29 cellular contexts compared by ENCODE assay signal in genomic region chrX:154660506-154660905, GRCh38. TPM values are rescaled to one million over a fixed set of nuclear protein-coding genes. Genes with fewer than 3 reads are reported as not detected.
"Had no signal": no experiment of that assay in that cellular context is flagged by ENCODE, and none has a peak within 500 bp of the region (broad histone marks: within the 10 kb centered on the region; RNA-seq: fewer than 3 reads in every experiment).

No MANE protein-coding gene starts in this region.

- H3K36me3 Mint-ChIP-seq: activated CD4-positive, alpha-beta memory T cell treated with anti-CD3 and anti-CD28 coated beads for 36 hours; activated naive CD8-positive, alpha-beta T cell had no signal

- ATAC-seq: activated CD4-positive, alpha-beta T cell treated with anti-CD3 and anti-CD28 coated beads for 36 hours; activated CD8-positive, alpha-beta T cell treated with anti-CD3 and anti-CD28 coated beads, Interleukin-2, amount 10 ng/mL, durations not matched to agents 7 days and 5 days; body of pancreas; effector memory CD8-positive, alpha-beta T cell; gastroesophageal sphincter; heart right ventricle had no signal

- H3K9me3 Mint-ChIP-seq: activated CD4-positive, alpha-beta memory T cell treated with anti-CD3 and anti-CD28 coated beads for 36 hours; activated CD4-positive, alpha-beta T cell treated with anti-CD3 and anti-CD28 coated beads, Interleukin-2, amount 10 ng/mL, durations not matched to agents 24 days and 14 days; effector memory CD8-positive, alpha-beta T cell had no signal

- H3K27me3 Mint-ChIP-seq: activated CD4-positive, alpha-beta memory T cell treated with anti-CD3 and anti-CD28 coated beads for 36 hours; activated CD4-positive, alpha-beta T cell treated with anti-CD3 and anti-CD28 coated beads for 36 hours; activated CD4-positive, alpha-beta T cell treated with anti-CD3 and anti-CD28 coated beads, Interleukin-2, amount 10 ng/mL, durations not matched to agents 24 days and 14 days; activated naive CD8-positive, alpha-beta T cell; effector memory CD8-positive, alpha-beta T cell had no signal

- H3K4me3 Mint-ChIP-seq: activated CD4-positive, alpha-beta memory T cell treated with anti-CD3 and anti-CD28 coated beads for 36 hours; activated CD4-positive, alpha-beta T cell treated with anti-CD3 and anti-CD28 coated beads for 36 hours; activated CD4-positive, alpha-beta T cell treated with anti-CD3 and anti-CD28 coated beads, Interleukin-2, amount 10 ng/mL, durations not matched to agents 24 days and 14 days; activated CD8-positive, alpha-beta T cell treated with anti-CD3 and anti-CD28 coated beads, Interleukin-2, amount 10 ng/mL, durations not matched to agents 7 days and 5 days; activated naive CD8-positive, alpha-beta T cell; effector memory CD8-positive, alpha-beta T cell had no signal

- H3K27ac Mint-ChIP-seq: activated CD4-positive, alpha-beta memory T cell treated with anti-CD3 and anti-CD28 coated beads for 36 hours; activated CD4-positive, alpha-beta T cell treated with anti-CD3 and anti-CD28 coated beads for 36 hours; activated CD4-positive, alpha-beta T cell treated with anti-CD3 and anti-CD28 coated beads, Interleukin-2, amount 10 ng/mL, durations not matched to agents 24 days and 14 days; activated CD8-positive, alpha-beta T cell treated with anti-CD3 and anti-CD28 coated beads, Interleukin-2, amount 10 ng/mL, durations not matched to agents 7 days and 5 days; activated naive CD8-positive, alpha-beta T cell; effector memory CD8-positive, alpha-beta T cell had no signal

- DNase-seq: activated CD4-positive, alpha-beta memory T cell treated with anti-CD3 and anti-CD28 coated beads for 36 hours; activated CD4-positive, alpha-beta T cell treated with anti-CD3 and anti-CD28 coated beads for 36 hours; activated CD4-positive, alpha-beta T cell treated with anti-CD3 and anti-CD28 coated beads, Interleukin-2, amount 10 ng/mL, durations not matched to agents 24 days and 14 days; activated CD4-positive, CD25-positive, alpha-beta regulatory T cell; activated CD4-positive, CD25-positive, alpha-beta regulatory T cell treated with anti-CD3 and anti-CD28 coated beads, Interleukin-2, amount 50 U/mL, for 72 hours; activated CD8-positive, alpha-beta T cell treated with anti-CD3 and anti-CD28 coated beads, Interleukin-2, amount 10 ng/mL, durations not matched to agents 7 days and 5 days; activated effector memory CD4-positive, alpha-beta T cell treated with Interleukin-2 at 50 U/mL for 16 hours; activated gamma-delta T cell treated with Interleukin-2 at 50 U/mL for 16 hours; activated naive CD4-positive, alpha-beta T cell treated with anti-CD3 and anti-CD28 coated beads, Interleukin-2, amount 50 U/mL, for 16 hours; activated naive CD4-positive, alpha-beta T cell treated with Interleukin-2 at 50 U/mL for 16 hours; activated T-cell treated with anti-CD3 and anti-CD28 coated beads, Interleukin-2, amount 50 U/mL, for 48 hours; amygdala; aorta; body of pancreas; caudate nucleus; cortex of kidney; dermis blood vessel endothelial cell; effector CD4-positive, alpha-beta T cell; effector memory CD8-positive, alpha-beta T cell; esophagus squamous epithelium; foreskin melanocyte; heart right ventricle had no signal

RNA-seq across cellular contexts. Expression of gene CTAG2, which starts 7.1 kb away (rescaled TPM):
- total RNA-seq: activated CD4-positive, alpha-beta memory T cell treated with anti-CD3 and anti-CD28 coated beads for 36 hours; activated CD4-positive, alpha-beta T cell treated with anti-CD3 and anti-CD28 coated beads for 36 hours; activated CD4-positive, alpha-beta T cell treated with anti-CD3 and anti-CD28 coated beads, Interleukin-2, amount 10 ng/mL, durations not matched to agents 24 days and 14 days; activated CD8-positive, alpha-beta T cell treated with anti-CD3 and anti-CD28 coated beads, Interleukin-2, amount 10 ng/mL, durations not matched to agents 7 days and 5 days; aorta; body of pancreas; chondrocyte; dermis blood vessel endothelial cell; esophagus squamous epithelium; fibroblast of lung; fibroblast of villous mesenchyme; gastroesophageal sphincter; glomerular endothelial cell; heart right ventricle; T-helper 1 cell treated with Interleukin-12 subunit alpha and Interleukin-12 subunit beta and Interleukin-4 antibody, amounts not matched to agents 30 ng/mL and 1 ng/mL, for 36 hours had no signal

RNA-seq across cellular contexts. Expression of gene CTAG1B, which starts 41.4 kb away (rescaled TPM):
- total RNA-seq: activated CD4-positive, alpha-beta memory T cell treated with anti-CD3 and anti-CD28 coated beads for 36 hours; activated CD4-positive, alpha-beta T cell treated with anti-CD3 and anti-CD28 coated beads for 36 hours; activated CD4-positive, alpha-beta T cell treated with anti-CD3 and anti-CD28 coated beads, Interleukin-2, amount 10 ng/mL, durations not matched to agents 24 days and 14 days; activated CD8-positive, alpha-beta T cell treated with anti-CD3 and anti-CD28 coated beads, Interleukin-2, amount 10 ng/mL, durations not matched to agents 7 days and 5 days; aorta; body of pancreas; chondrocyte; dermis blood vessel endothelial cell; esophagus squamous epithelium; fibroblast of lung; fibroblast of villous mesenchyme; gastroesophageal sphincter; glomerular endothelial cell; heart right ventricle; T-helper 1 cell treated with Interleukin-12 subunit alpha and Interleukin-12 subunit beta and Interleukin-4 antibody, amounts not matched to agents 30 ng/mL and 1 ng/mL, for 36 hours had no signal
